ENCODE assay signal across 9 cellular contexts in the genomic region with DNA sequence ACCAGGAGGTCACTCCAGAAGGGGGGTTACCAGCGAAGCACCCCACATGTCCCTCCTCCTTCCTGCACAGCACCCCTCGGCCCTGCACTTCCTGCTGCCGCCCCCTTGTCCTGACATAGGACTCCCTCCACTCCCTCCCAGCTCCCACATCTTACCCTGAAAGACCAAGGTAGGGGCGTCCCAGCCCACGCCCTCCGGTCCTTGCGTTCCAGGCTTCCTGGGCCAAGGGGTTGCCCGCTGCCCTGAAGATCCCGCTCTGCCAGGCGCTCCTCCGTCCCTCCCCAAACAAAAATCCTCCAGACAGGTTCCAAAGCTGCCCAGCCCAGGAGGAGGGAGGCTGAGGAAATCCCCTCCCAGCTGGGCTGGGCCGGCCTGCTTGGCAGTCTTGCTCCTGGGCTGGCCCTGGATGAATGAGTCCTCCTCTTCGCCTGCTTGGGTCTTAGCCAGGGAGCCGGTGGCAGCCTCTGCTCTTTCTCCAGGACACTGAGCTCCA. TPM values are rescaled to one million over a fixed set of nuclear protein-coding genes. Genes with fewer than 3 reads are reported as not detected.
A peak's percentile ranks its signal among the peaks of the same experiment; 100 is the strongest.
DNase-seq lines count a peak whose midpoint lies in the region; ATAC-seq, FAIRE-seq and TF ChIP-seq lines count a peak whose summit lies in the region.
"Had no signal": no experiment of that assay in that cellular context is flagged by ENCODE, and none has a peak within 500 bp of the region (broad histone marks: within the 10 kb centered on the region; RNA-seq: fewer than 3 reads in every experiment).

TSS of gene RHBDL2 (minus strand) at position 304 of the 493 bp plus-strand sequence. CDS start 22,618 bp downstream, outside the sequence.

- peaks cover 2% of the 10 kb centered on the region for H3K36me3 Mint-ChIP-seq in astrocyte (ENCODE audit: low read depth, unreplicated experiment)
- no peaks in the 10 kb centered on the region for H3K36me3 Mint-ChIP-seq in immature natural killer cell

- no peak for FAIRE-seq in astrocyte (lab: Jason Lieb, UNC)
- FAIRE-seq: GM12891 had no signal

- H4K20me1 ChIP-seq in astrocyte (ENCODE audit: insufficient read depth, low read length): no peaks in the 10 kb centered on the region

- H3K4me1 ChIP-seq in astrocyte (ENCODE audit: insufficient read depth, low read length): no peaks in the 10 kb centered on the region
- no peaks in the 10 kb centered on the region for H3K4me1 ChIP-seq in right cardiac atrium (ENCODE audit: control insufficient read depth, insufficient read depth, low read length)
- H3K4me1 ChIP-seq in sigmoid colon: peaks cover 0 to 13% (median 10%) of the 10 kb centered on the region in 4 donors

- H3K27me3 Mint-ChIP-seq in astrocyte (ENCODE audit: low read depth, unreplicated experiment) (peaks cover 11% of the 10 kb centered on the region), immature natural killer cell (ENCODE audit: low read depth in 3 of 3) (no peaks in the 10 kb centered on the region)

- H3K9me3 ChIP-seq in astrocyte (ENCODE audit: insufficient read depth, low read depth, low read length) (no peaks in the 10 kb centered on the region), right cardiac atrium (ENCODE audit: control insufficient read depth, low read length) (no peaks in the 10 kb centered on the region), sigmoid colon (no peaks in the 10 kb centered on the region)

- DNase-seq in GM03348 (ENCODE audit: low spot score) (peak; percentile 91), astrocyte (ENCODE audit: low read depth) (peak; percentile 44), right cardiac atrium (peak; percentile 82 to 91 (median 89)), sigmoid colon (peak; percentile 71), germinal center (ENCODE audit: low spot score) (no peak), immature natural killer cell (no peak)

- peaks cover 3% of the 10 kb centered on the region for H3K9me3 Mint-ChIP-seq in astrocyte (ENCODE audit: unreplicated experiment)
- H3K9me3 Mint-ChIP-seq in immature natural killer cell: no peaks in the 10 kb centered on the region

- peak within 1 kb of the TSS; percentile 29 for H3K9ac ChIP-seq in astrocyte (ENCODE audit: low read length)

- ATAC-seq in right cardiac atrium (peak; percentile 95 to 98), GM19023 (IDR thresholded peaks at IDR 0.05; ENCODE audit: unreplicated experiment) (no peak), GM18517 (IDR thresholded peaks at IDR 0.05; ENCODE audit: unreplicated experiment) (no peak)

- TF ChIP-seq CTCF in astrocyte (IDR thresholded peaks at IDR 0.05; ENCODE audit: insufficient read depth, low read depth, low read length) (no peak), sigmoid colon (IDR thresholded peaks at IDR 0.05) (no peak)

- H3K79me2 ChIP-seq in astrocyte (ENCODE audit: insufficient read depth, low read length): no peaks in the 10 kb centered on the region

- no peak within 1 kb of the TSS for H3K27ac Mint-ChIP-seq in astrocyte (ENCODE audit: unreplicated experiment)
- no peak within 1 kb of the TSS for H3K27ac Mint-ChIP-seq in immature natural killer cell

- H3K27ac ChIP-seq in astrocyte (ENCODE audit: low read depth, low read length): no peak within 1 kb of the TSS
- H3K27ac ChIP-seq in right cardiac atrium (ENCODE audit: low read length): no peak within 1 kb of the TSS
- H3K27ac ChIP-seq in sigmoid colon: peak within 1 kb of the TSS in 1 of 4 donors; percentile 55

- no peak for TF ChIP-seq EP300 in sigmoid colon (IDR thresholded peaks at IDR 0.05)

- H3K36me3 ChIP-seq in astrocyte (ENCODE audit: insufficient read depth, low read length): no peaks in the 10 kb centered on the region
- H3K36me3 ChIP-seq in sigmoid colon: no peaks in the 10 kb centered on the region

- H3K4me1 Mint-ChIP-seq in astrocyte (ENCODE audit: low read depth, unreplicated experiment): no peaks in the 10 kb centered on the region
- H3K4me1 Mint-ChIP-seq in immature natural killer cell: no peaks in the 10 kb centered on the region

- 29% methylated on average over 14 of the region's 14 CpGs for WGBS in right cardiac atrium
- 16 to 51% methylated on average over 14 of the region's 14 CpGs for WGBS in sigmoid colon, 2 donors

- peak within 1 kb of the TSS; percentile 81 for H3K4me2 ChIP-seq in astrocyte (ENCODE audit: low read length)

- H3K4me3 Mint-ChIP-seq in astrocyte (ENCODE audit: unreplicated experiment) (no peak within 1 kb of the TSS), immature natural killer cell (no peak within 1 kb of the TSS)

- H3K4me3 ChIP-seq in astrocyte (ENCODE audit: insufficient read depth, low read depth, low read length) (peak within 1 kb of the TSS; percentile 46), right cardiac atrium (ENCODE audit: low read length) (peak within 1 kb of the TSS; percentile 45), sigmoid colon (peak within 1 kb of the TSS in 3 of 4 donors; percentile 35 to 39 (median 39))

- TF ChIP-seq POLR2A in sigmoid colon (IDR thresholded peaks at IDR 0.05): peak in 1 of 2 donors; percentile 50

- intact Hi-C loops in right cardiac atrium (cut with DNase I): no loop called here
- intact Hi-C loops in sigmoid colon (cut with DNase I): no loop called here

- H2AFZ ChIP-seq in astrocyte (ENCODE audit: low read depth, low read length): peak within 1 kb of the TSS; percentile 89

- no peaks in the 10 kb centered on the region for H3K27me3 ChIP-seq in astrocyte (ENCODE audit: insufficient read depth, low read length)
- no peaks in the 10 kb centered on the region for H3K27me3 ChIP-seq in right cardiac atrium (ENCODE audit: control insufficient read depth, insufficient read depth)
- H3K27me3 ChIP-seq in sigmoid colon: no peaks in the 10 kb centered on the region

RNA-seq across cellular contexts. Expression of gene RHBDL2, which starts in this region (rescaled TPM):
- total RNA-seq in astrocyte: not detected in 2 replicates
- total RNA-seq in right cardiac atrium: under 1 TPM in 3 of 4 donors, not detected in 1; 0.24 to 0.39 (median 0.29) TPM
- polyA plus RNA-seq in right cardiac atrium: 0.23 TPM
- total RNA-seq in sigmoid colon: under 1 TPM in 1 of 4 donors, not detected in 3; 0.55 TPM
- polyA plus RNA-seq in sigmoid colon: 10 to 100 TPM in 1 of 3 donors, 1 to 10 TPM in 2; 4.6 to 24.9 (median 9.6) TPM
- polyA plus RNA-seq in immature natural killer cell: not detected

Comparison
In these comparisons a context has a peak if more than half of its experiments do, and no peak if none do; other contexts are left out.
1. Peak in DNase-seq, H3K4me3 ChIP-seq, H3K9ac ChIP-seq and H3K4me2 ChIP-seq in astrocyte; RNA of the gene not detected or under 1 TPM.
2. Peak in DNase-seq, ATAC-seq and H3K4me3 ChIP-seq in right cardiac atrium; RNA of the gene not detected or under 1 TPM.
3. DNase-seq: peak in GM03348 (single experiment) and sigmoid colon (single experiment); none in germinal center (single experiment) and immature natural killer cell (0 of 3).
4. Peak in every context shown above with its lines, with median percentiles within 50 percentile points of each other: H3K4me3 ChIP-seq.